8 cellular contexts compared by ENCODE assay signal in genomic region chr7:35695987-35696386, GRCh38. TPM values are rescaled to one million over a fixed set of nuclear protein-coding genes. Genes with fewer than 3 reads are reported as not detected.
DNase-seq lines count a peak whose midpoint lies in the region; ATAC-seq and TF ChIP-seq lines count a peak whose summit lies in the region.

No MANE protein-coding gene starts in this region.

- H3K27ac ChIP-seq in SJSA1 (no peak overlapping the region), fibroblast of lung (ENCODE audit: insufficient read depth, low read length) (no peak overlapping the region), sigmoid colon (no peak overlapping the region)

- WGBS in sigmoid colon, 2 donors, result 72 to 90% methylated on average over 7 of the region's 7 CpGs

- DNase-seq in GM12864 (ENCODE audit: low read depth) (no peak), SJSA1 (ENCODE audit: low read depth in 1 of 2, low spot score in 2 of 2) (no peak), fibroblast of lung (ENCODE audit: low read depth in 2 of 2) (no peak), sigmoid colon (no peak), NCI-H2107 treated with DMSO at 0.1 percent for 48 hours (lab: John Stamatoyannopoulos, UW; ENCODE audit: unreplicated experiment) (no peak), NCI-H526 treated with DMSO at 0.1 percent for 48 hours (lab: John Stamatoyannopoulos, UW) (no peak), NCI-H2081 treated with DMSO at 0.1 percent for 48 hours (lab: John Stamatoyannopoulos, UW) (no peak)

- no peak overlapping the region for H3K9ac ChIP-seq in fibroblast of lung (ENCODE audit: insufficient read depth, low read length)

- no peak for TF ChIP-seq EP300 in sigmoid colon (IDR thresholded peaks at IDR 0.05)

- H3K79me2 ChIP-seq in fibroblast of lung (ENCODE audit: control insufficient read depth, insufficient read depth, low read length), result peaks cover 27% of the 10 kb centered on the region

- H3K27me3 ChIP-seq in SJSA1 (replicated peaks) (no peaks in the 10 kb centered on the region), fibroblast of lung (ENCODE audit: control insufficient read depth, insufficient read depth, low read length) (no peaks in the 10 kb centered on the region), sigmoid colon (no peaks in the 10 kb centered on the region)

- no peak for ATAC-seq in GM18861 (IDR thresholded peaks at IDR 0.05; ENCODE audit: unreplicated experiment)

- H3K4me1 ChIP-seq in SJSA1 (replicated peaks) (peaks cover 34% of the 10 kb centered on the region), fibroblast of lung (ENCODE audit: control insufficient read depth, extremely low read depth, insufficient read depth, low read length) (peaks cover 4% of the 10 kb centered on the region), sigmoid colon (peaks cover 0 to 44% (median 33%) of the 10 kb centered on the region in 4 donors)

- H3K9me3 ChIP-seq in SJSA1 (replicated peaks) (no peaks in the 10 kb centered on the region), fibroblast of lung (ENCODE audit: control insufficient read depth, insufficient read depth, low read depth, low read length) (no peaks in the 10 kb centered on the region), sigmoid colon (no peaks in the 10 kb centered on the region)

- no peaks in the 10 kb centered on the region for H4K20me1 ChIP-seq in fibroblast of lung (ENCODE audit: control insufficient read depth, extremely low read depth, insufficient read depth, low read length)

- H3K36me3 ChIP-seq in SJSA1, result peaks cover 14% of the 10 kb centered on the region
- no peaks in the 10 kb centered on the region for H3K36me3 ChIP-seq in fibroblast of lung (ENCODE audit: control insufficient read depth, insufficient read depth, low read length)
- no peaks in the 10 kb centered on the region for H3K36me3 ChIP-seq in sigmoid colon

- H3K4me2 ChIP-seq in fibroblast of lung (ENCODE audit: extremely low read depth, insufficient read depth, low read length), result peak overlapping the region; percentile 77

- intact Hi-C loops in sigmoid colon (cut with DNase I), result no loop called here

- no peak overlapping the region for H2AFZ ChIP-seq in fibroblast of lung (ENCODE audit: low read length)

- TF ChIP-seq POLR2A in sigmoid colon (IDR thresholded peaks at IDR 0.05), result no peak

- peak overlapping the region; percentile 93 for H3K4me3 ChIP-seq in GM12864 (ENCODE audit: low read depth, low read length)
- H3K4me3 ChIP-seq in SJSA1, result peak overlapping the region; percentile 80
- H3K4me3 ChIP-seq in fibroblast of lung (replicated peaks in 1 of 4; ENCODE audit: control extremely low read depth in 1 of 4, insufficient read depth in 1 of 4, low read depth in 3 of 4, low read length in 4 of 4), result peak overlapping the region; percentile 62 to 97 (median 77)
- peak overlapping the region in 3 of 4 donors; percentile 73 to 89 (median 88) for H3K4me3 ChIP-seq in sigmoid colon

- TF ChIP-seq CTCF in GM12864 (IDR thresholded peaks at IDR 0.05; ENCODE audit: low read depth, low read length, missing control alignments) (no peak), fibroblast of lung (conservative IDR thresholded peaks at IDR 0.05 in 1 of 2, IDR thresholded peaks at IDR 0.05 in 1 of 2; ENCODE audit: low read depth in 1 of 2, low read length in 2 of 2) (no peak), sigmoid colon (IDR thresholded peaks at IDR 0.05) (no peak)

RNA-seq across cellular contexts. Expression of gene HERPUD2, which starts 1.1 kb away (rescaled TPM):
- 9.4 and 13.2 TPM in 2 replicates for total RNA-seq in SJSA1 (2014; rRNA removed; shearing (Covaris generic))
- total RNA-seq in fibroblast of lung (22.3 and 32.5 TPM in 2 replicates), sigmoid colon (10 to 100 TPM; 21.7 to 40.7 (median 31.4) TPM)
- polyA plus RNA-seq in fibroblast of lung (35.5 and 49.4 TPM in 2 replicates), sigmoid colon (10 to 100 TPM in 2 of 3 donors, 1 to 10 TPM in 1; 8.8 to 13.0 (median 12.0) TPM)
- polyA plus RNA-seq in fibroblast of lung (2012), result 17.6 and 25.7 TPM in 2 replicates
- 71.4 and 113 TPM in 2 replicates for polyA minus RNA-seq in fibroblast of lung (ENCODE audit: low replicate concordance)
